8 cellular contexts compared by ENCODE assay signal in the genomic region with DNA sequence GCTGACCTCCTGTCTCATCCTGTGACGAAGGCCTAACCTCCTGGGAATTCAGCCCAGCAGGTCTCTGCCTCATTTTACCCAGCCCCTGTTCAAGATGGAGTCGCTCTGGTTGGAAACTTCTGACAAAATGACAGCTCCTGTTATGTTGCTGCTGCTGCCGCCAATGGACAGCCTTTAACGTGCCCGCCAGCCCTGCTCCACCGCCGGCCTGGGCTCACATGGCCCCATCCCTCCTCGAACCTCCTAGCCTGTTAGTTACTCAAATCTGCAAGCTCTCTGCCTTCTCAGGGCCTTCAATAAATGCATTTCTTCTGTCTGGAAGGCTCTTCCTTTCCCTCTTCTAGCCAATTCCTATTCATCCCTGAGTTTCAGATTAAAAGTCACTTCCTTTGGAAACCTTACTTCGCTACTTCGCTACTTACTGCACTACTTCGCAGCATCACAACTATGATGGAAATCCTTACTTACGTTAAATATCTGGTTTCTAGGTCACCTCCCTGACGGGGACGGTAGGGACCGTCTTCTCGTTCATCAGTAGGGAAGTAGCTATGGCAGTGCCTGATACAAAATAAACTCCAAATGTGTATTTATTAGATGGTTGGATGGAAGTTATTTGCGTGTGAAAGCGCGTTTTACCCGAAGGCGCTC. TPM values are rescaled to one million over a fixed set of nuclear protein-coding genes. Genes with fewer than 3 reads are reported as not detected.
A peak's percentile ranks its signal among the peaks of the same experiment; 100 is the strongest.
DNase-seq lines count a peak whose midpoint lies in the region; ATAC-seq and TF ChIP-seq lines count a peak whose summit lies in the region.

No MANE protein-coding gene starts in this region.

- H3K27ac Mint-ChIP-seq in CD4-positive, alpha-beta T cell: peak overlapping the region; percentile 31
- peak overlapping the region; percentile 79 for H3K27ac Mint-ChIP-seq in HFFc6
- H3K27ac Mint-ChIP-seq in activated naive CD8-positive, alpha-beta T cell: peak overlapping the region; percentile 66

- H3K9me3 ChIP-seq in CD4-positive, alpha-beta T cell (ENCODE audit: control insufficient read depth, low read length): no peaks in the 10 kb centered on the region

- no peak overlapping the region for H3K27ac ChIP-seq in CD4-positive, alpha-beta T cell (ENCODE audit: low read depth, low read length)
- H3K27ac ChIP-seq in substantia nigra (ENCODE audit: low read depth, low read length, poor library complexity, severe bottlenecking): peak overlapping the region; percentile 99

- intact Hi-C loops in CD4-positive, alpha-beta T cell (cut with DNase I, micrococcal nuclease): loop anchor here in 1 of 2 experiments (2.0 kb wide), 1 partner anchor 27 kb away; a partner anchor contains a TSS

- DNase-seq in CD4-positive, alpha-beta T cell: no peak
- no peak for DNase-seq in HFFc6
- peak; percentile 54 for DNase-seq in islet precursor cell
- DNase-seq in substantia nigra (lab: John Stamatoyannopoulos, UW): peak in 3 of 49 donors; percentile 42 to 48 (median 43)
- no peak for DNase-seq in stimulated activated CD4-positive, alpha-beta T cell treated with anti-CD3 and anti-CD28 coated beads, Interleukin-2, amount 100 ng/mL, for 48 hours
- no peak for DNase-seq in HUDEP-2 (lab: John Stamatoyannopoulos, UW; ENCODE audit: unreplicated experiment in 76 of 76)

- H3K27me3 Mint-ChIP-seq in CD4-positive, alpha-beta T cell: no peaks in the 10 kb centered on the region
- no peaks in the 10 kb centered on the region; the same call in 1 of the 2 replicates for H3K27me3 Mint-ChIP-seq in HFFc6 (ENCODE audit: insufficient read depth)
- no peaks in the 10 kb centered on the region for H3K27me3 Mint-ChIP-seq in activated naive CD8-positive, alpha-beta T cell

- CTCF ChIA-PET in CD4-positive, alpha-beta T cell (lab: Charles Lee): interaction anchor here (1.7 to 2.1 kb wide), 2 partner anchors 8 to 43 kb away, joined by 8 to 13 read pairs; no protein-coding TSS in a partner anchor

- no peak for TF ChIP-seq CTCF in CD4-positive, alpha-beta T cell (IDR thresholded peaks at IDR 0.05)
- no peak; the same call in 1 of the 2 replicates for TF ChIP-seq CTCF in HFFc6 (IDR thresholded peaks at IDR 0.05)

- peak; percentile 12 for ATAC-seq in CD4-positive, alpha-beta T cell (ENCODE audit: poor library complexity)
- no peak for ATAC-seq in HG02938 (IDR thresholded peaks at IDR 0.05; ENCODE audit: unreplicated experiment)

- H3K27me3 ChIP-seq in CD4-positive, alpha-beta T cell (ENCODE audit: control insufficient read depth, insufficient read depth, low read length): no peaks in the 10 kb centered on the region

- H3K4me3 Mint-ChIP-seq in CD4-positive, alpha-beta T cell: peak overlapping the region; percentile 88
- H3K4me3 Mint-ChIP-seq in HFFc6: peak overlapping the region; percentile 80
- H3K4me3 Mint-ChIP-seq in activated naive CD8-positive, alpha-beta T cell: peak overlapping the region; percentile 82

- POLR2A ChIA-PET in CD4-positive, alpha-beta T cell (lab: Charles Lee): interaction anchor here (0.7 to 4.9 kb wide), 15 partner anchors 8 to 832 kb away, joined by 3 to 20 read pairs (median 4); a partner anchor contains a TSS

- H3K36me3 Mint-ChIP-seq in CD4-positive, alpha-beta T cell (ENCODE audit: low read depth): peaks cover 5% of the 10 kb centered on the region
- peaks cover 11% of the 10 kb centered on the region for H3K36me3 Mint-ChIP-seq in HFFc6 (ENCODE audit: low read depth)
- no peaks in the 10 kb centered on the region for H3K36me3 Mint-ChIP-seq in activated naive CD8-positive, alpha-beta T cell

- no peaks in the 10 kb centered on the region for H3K9me3 Mint-ChIP-seq in CD4-positive, alpha-beta T cell
- no peaks in the 10 kb centered on the region for H3K9me3 Mint-ChIP-seq in HFFc6
- no peaks in the 10 kb centered on the region for H3K9me3 Mint-ChIP-seq in activated naive CD8-positive, alpha-beta T cell (ENCODE audit: low read depth)

- peaks cover 48% of the 10 kb centered on the region for H3K4me1 Mint-ChIP-seq in CD4-positive, alpha-beta T cell (ENCODE audit: low read depth)
- H3K4me1 Mint-ChIP-seq in HFFc6 (ENCODE audit: low read depth): peaks cover 28% of the 10 kb centered on the region
- H3K4me1 Mint-ChIP-seq in activated naive CD8-positive, alpha-beta T cell (ENCODE audit: low read depth): peaks cover 42% of the 10 kb centered on the region

RNA-seq across cellular contexts. Expression of a gene that starts 0.5 kb away (rescaled TPM):
- 1 to 10 TPM; 7.8 TPM for total RNA-seq in CD4-positive, alpha-beta T cell
- 10 to 100 TPM; 38.7 to 43.1 (median 39.9) TPM for total RNA-seq in HFFc6 (2021; fragmentation: NEBNext Ultra II Directional; extraction: Animal tissue kit (Norgen Biotek cat#: 25700))

RNA-seq across cellular contexts. Expression of a gene that starts 17.2 kb away (rescaled TPM):
- under 1 TPM; 0.80 to 0.81 TPM for total RNA-seq in CD4-positive, alpha-beta T cell
- 1 to 10 TPM in 4 of 6 experiments, under 1 TPM in 2; 0.66 to 1.5 (median 1.1) TPM for total RNA-seq in HFFc6 (2021; fragmentation: NEBNext Ultra II Directional; extraction: Animal tissue kit (Norgen Biotek cat#: 25700))

RNA-seq across cellular contexts. Expression of a gene that starts 26.4 kb away (rescaled TPM):
- 10 to 100 TPM; 37.8 to 40.7 TPM for total RNA-seq in CD4-positive, alpha-beta T cell
- 10 to 100 TPM; 64.6 to 77.6 (median 71.1) TPM for total RNA-seq in HFFc6 (2021; fragmentation: NEBNext Ultra II Directional; extraction: Animal tissue kit (Norgen Biotek cat#: 25700))

RNA-seq across cellular contexts. Expression of a gene that starts 31.4 kb away (rescaled TPM):
- 10 to 100 TPM; 29.2 to 32.1 TPM for total RNA-seq in CD4-positive, alpha-beta T cell
- 10 to 100 TPM; 40.7 to 48.3 (median 47.0) TPM for total RNA-seq in HFFc6 (2021; fragmentation: NEBNext Ultra II Directional; extraction: Animal tissue kit (Norgen Biotek cat#: 25700))

RNA-seq across cellular contexts. Expression of a gene that starts 42.0 kb away (rescaled TPM):
- total RNA-seq in CD4-positive, alpha-beta T cell: 1 to 10 TPM; 2.6 to 3.4 TPM
- total RNA-seq in HFFc6 (2021; fragmentation: NEBNext Ultra II Directional; extraction: Animal tissue kit (Norgen Biotek cat#: 25700)): 10 to 100 TPM in 5 of 6 experiments, 1 to 10 TPM in 1; 7.3 to 18.2 (median 16.0) TPM

Comparison
In these comparisons a context has a peak if more than half of its experiments do, and no peak if none do; other contexts are left out.
1. RNA of a gene that starts 0.5 kb away (total RNA-seq): 38.7 to 43.1 TPM in HFFc6; 7.8 TPM in CD4-positive, alpha-beta T cell; every median in the first group is over 4 times any median in the second.
2. Peak in every context shown above with its lines, with median percentiles within 50 percentile points of each other: H3K27ac Mint-ChIP-seq and H3K4me3 Mint-ChIP-seq.